18 cellular contexts compared by ENCODE assay signal in the genomic region with DNA sequence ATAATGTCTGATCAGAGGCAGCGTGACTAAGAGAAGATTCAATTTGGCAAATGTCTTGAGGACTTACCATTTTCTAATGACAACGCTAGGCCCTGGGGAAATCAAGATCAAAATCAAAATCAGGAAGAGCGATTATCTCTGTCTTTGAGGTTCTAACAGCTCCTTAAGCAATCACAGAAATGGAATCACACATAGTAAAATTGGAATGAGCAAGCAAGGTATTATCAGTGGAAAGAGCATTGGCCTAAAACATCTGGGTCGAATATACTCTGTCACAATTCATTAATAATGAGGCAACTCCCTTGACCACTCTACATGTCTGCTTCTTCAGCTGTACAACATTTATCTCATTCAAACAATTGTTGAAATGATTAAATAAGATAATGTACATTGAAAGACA. TPM values are rescaled to one million over a fixed set of nuclear protein-coding genes. Genes with fewer than 3 reads are reported as not detected.
"Had no signal": no experiment of that assay in that cellular context is flagged by ENCODE, and none has a peak within 500 bp of the region (broad histone marks: within the 10 kb centered on the region; RNA-seq: fewer than 3 reads in every experiment).

No MANE protein-coding gene starts in this region.

- H3K4me3 Mint-ChIP-seq: activated naive CD4-positive, alpha-beta T cell treated with anti-CD3 and anti-CD28 coated beads for 36 hours; nephron; stimulated activated naive B cell treated with anti-CD40 and anti-IgM and Interleukin-4, amounts not matched to agents 10 μg/mL and 1 μg/mL and 100 μg/mL, for 72 hours had no signal

- H3K36me3 Mint-ChIP-seq: stimulated activated naive B cell treated with anti-CD40 and anti-IgM and Interleukin-4, amounts not matched to agents 10 μg/mL and 1 μg/mL and 100 μg/mL, for 72 hours had no signal

- H3K27ac ChIP-seq: right atrium auricular region, tibial nerve had no signal

- H3K4me1 Mint-ChIP-seq: nephron; stimulated activated naive B cell treated with anti-CD40 and anti-IgM and Interleukin-4, amounts not matched to agents 10 μg/mL and 1 μg/mL and 100 μg/mL, for 72 hours had no signal

- H3K4me1 ChIP-seq: tibial nerve had no signal

- H3K9me3 Mint-ChIP-seq: activated naive CD4-positive, alpha-beta T cell treated with anti-CD3 and anti-CD28 coated beads for 36 hours; activated T-helper 2 cell treated with anti-CD3 and anti-CD28 coated beads, Interferon-gamma antibody, Interleukin-2, Interleukin-4, amounts not matched to agents 10 μg/mL and 5 μg/mL and 100 μg/mL, durations not matched to agents 14 hours and 24 hours and 36 hours; nephron had no signal

- H3K27me3 ChIP-seq: right atrium auricular region, tibial nerve had no signal

- H3K27ac Mint-ChIP-seq: activated naive CD4-positive, alpha-beta T cell treated with anti-CD3 and anti-CD28 coated beads for 36 hours; activated T-helper 2 cell treated with anti-CD3 and anti-CD28 coated beads, Interferon-gamma antibody, Interleukin-2, Interleukin-4, amounts not matched to agents 10 μg/mL and 5 μg/mL and 100 μg/mL, durations not matched to agents 14 hours and 24 hours and 36 hours; nephron; progenitor cell of endocrine pancreas; stimulated activated naive B cell treated with anti-CD40 and anti-IgM and Interleukin-4, amounts not matched to agents 10 μg/mL and 1 μg/mL and 100 μg/mL, for 72 hours had no signal

- H3K9me3 ChIP-seq: right atrium auricular region, tibial nerve had no signal

- H3K4me3 ChIP-seq: right atrium auricular region, tibial nerve had no signal

- DNase-seq: activated CD4-positive, alpha-beta T cell treated with anti-CD3 and anti-CD28 coated beads, Interleukin-2, amount 50 U/mL, for 48 hours; activated CD4-positive, CD25-positive, alpha-beta regulatory T cell treated with anti-CD3 and anti-CD28 coated beads, Interleukin-2, amount 50 U/mL, for 72 hours; activated naive CD4-positive, alpha-beta T cell treated with anti-CD3 and anti-CD28 coated beads for 36 hours; occipital lobe; stimulated activated CD4-positive, alpha-beta T cell treated with anti-CD3 and anti-CD28 coated beads, Interleukin-15, amount 100 ng/mL, for 24 hours; stimulated activated CD4-positive, alpha-beta T cell treated with anti-CD3 and anti-CD28 coated beads, Interleukin-4, amount 100 ng/mL, for 1 hour; stimulated activated naive B cell treated with anti-CD40 and anti-IgM and Interleukin-4, amounts not matched to agents 10 μg/mL and 1 μg/mL and 100 μg/mL, for 72 hours had no signal

- ATAC-seq: stimulated activated naive B cell treated with anti-CD40 and anti-IgM and Interleukin-4, amounts not matched to agents 10 μg/mL and 1 μg/mL and 100 μg/mL, for 72 hours had no signal

- H3K27me3 Mint-ChIP-seq: progenitor cell of endocrine pancreas had no signal

- H3K36me3 ChIP-seq: right atrium auricular region, tibial nerve had no signal

RNA-seq across cellular contexts. Expression of a gene that starts 8.5 kb away (rescaled TPM):
- total RNA-seq: activated naive CD4-positive, alpha-beta T cell treated with anti-CD3 and anti-CD28 coated beads for 36 hours; activated T-helper 2 cell treated with anti-CD3 and anti-CD28 coated beads, Interferon-gamma antibody, Interleukin-2, Interleukin-4, amounts not matched to agents 10 μg/mL and 5 μg/mL and 100 μg/mL, durations not matched to agents 14 hours and 24 hours and 36 hours; cardiac septum; progenitor cell of endocrine pancreas; skeletal muscle tissue; T-helper 1 cell treated with Interleukin-12 subunit alpha and Interleukin-12 subunit beta and Interleukin-4 antibody, amounts not matched to agents 30 ng/mL and 1 ng/mL, for 36 hours; tibial nerve had no signal

RNA-seq across cellular contexts. Expression of a gene that starts 28.8 kb away (rescaled TPM):
- total RNA-seq: activated naive CD4-positive, alpha-beta T cell treated with anti-CD3 and anti-CD28 coated beads for 36 hours; activated T-helper 2 cell treated with anti-CD3 and anti-CD28 coated beads, Interferon-gamma antibody, Interleukin-2, Interleukin-4, amounts not matched to agents 10 μg/mL and 5 μg/mL and 100 μg/mL, durations not matched to agents 14 hours and 24 hours and 36 hours; cardiac septum; mesenteric fat pad; occipital lobe; progenitor cell of endocrine pancreas; subcutaneous adipose tissue; T-helper 1 cell treated with Interleukin-12 subunit alpha and Interleukin-12 subunit beta and Interleukin-4 antibody, amounts not matched to agents 30 ng/mL and 1 ng/mL, for 36 hours had no signal
- polyA plus RNA-seq: liver had no signal
